In the genomic region with DNA sequence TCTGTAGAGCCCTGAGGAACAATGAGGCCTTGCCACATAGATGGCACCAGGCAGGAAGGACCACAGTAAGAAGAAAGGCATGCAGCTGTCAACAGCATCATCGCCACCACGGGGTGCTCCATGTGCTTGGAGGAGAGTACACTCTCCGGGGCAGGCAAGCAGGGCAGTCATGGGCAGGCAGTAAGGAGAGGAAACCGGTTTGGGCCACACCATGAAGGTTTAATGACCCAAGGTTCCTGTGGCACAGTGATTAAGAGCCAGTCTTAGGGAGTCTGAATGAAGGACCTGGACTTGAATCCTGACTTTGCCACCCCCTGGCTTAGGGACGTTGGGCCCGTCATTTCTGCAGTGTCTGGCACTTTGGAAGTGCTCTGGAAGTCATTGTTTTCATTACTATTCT, we compare ENCODE assay signal across 15 cellular contexts.
A peak's percentile ranks its signal among the peaks of the same experiment; 100 is the strongest.
DNase-seq lines count a peak whose midpoint lies in the region; ATAC-seq, FAIRE-seq and TF ChIP-seq lines count a peak whose summit lies in the region.
"Had no signal": no experiment of that assay in that cellular context is flagged by ENCODE, and none has a peak within 500 bp of the region (broad histone marks: within the 10 kb centered on the region; RNA-seq: fewer than 3 reads in every experiment).

No MANE protein-coding gene starts in this region.

- H3K27me3 ChIP-seq in Loucy (ENCODE audit: insufficient read depth, low read length, poor library complexity, severe bottlenecking) (no peaks in the 10 kb centered on the region), breast epithelium (peaks cover 0 to 5% of the 10 kb centered on the region in 2 donors)
- H3K27me3 ChIP-seq: MG63, uterus had no signal

- no peak for DNase-seq in T-helper 1 cell
- no peak for DNase-seq in breast epithelium (ENCODE audit: low spot score in 2 of 2)
- DNase-seq in GM12892 (ENCODE audit: insufficient read length) = no peak
- DNase-seq: activated CD8-positive, alpha-beta memory T cell treated with anti-CD3 and anti-CD28 coated beads, Interleukin-2, amount 50 U/mL, for 4 hours; foreskin melanocyte; left lung; MG63; uterus had no signal

- no peak overlapping the region for H2AFZ ChIP-seq in Loucy (ENCODE audit: low read length)

- peaks cover 4% of the 10 kb centered on the region; the same call in 1 of the 2 replicates for H3F3A ChIP-seq in Loucy (ENCODE audit: low read depth)

- H3K4me1 ChIP-seq in Loucy (ENCODE audit: insufficient read depth, low read length, poor library complexity, severe bottlenecking) (peaks cover 38% of the 10 kb centered on the region), breast epithelium (peaks cover 4 to 21% of the 10 kb centered on the region in 2 donors)
- H3K4me1 ChIP-seq: SJSA1, uterus had no signal

- no peaks in the 10 kb centered on the region for H3K9me3 ChIP-seq in Loucy (ENCODE audit: insufficient read depth, low read depth, low read length)
- no peaks in the 10 kb centered on the region for H3K9me3 ChIP-seq in breast epithelium
- H3K9me3 ChIP-seq: left lung, SJSA1, uterus had no signal

- peak overlapping the region; percentile 82 for H3K4me3 Mint-ChIP-seq in T-helper 1 cell treated with Interleukin-12 subunit alpha and Interleukin-12 subunit beta and Interleukin-4 antibody, amounts not matched to agents 30 μg/mL and 1 μg/mL, for 36 hours
- peak overlapping the region; percentile 68 to 73 (median 72) for H3K4me3 Mint-ChIP-seq in nephron

- TF ChIP-seq CTCF in Loucy (conservative IDR thresholded peaks at IDR 0.05; ENCODE audit: low read length) (no peak), breast epithelium (IDR thresholded peaks at IDR 0.05) (no peak), nephron (IDR thresholded peaks at IDR 0.05; ENCODE audit: unreplicated experiment in 3 of 3) (no peak)

- H3K4me2 ChIP-seq in Loucy (ENCODE audit: low read depth, low read length, poor library complexity, severe bottlenecking) = peak overlapping the region; percentile 93

- H3K9me3 Mint-ChIP-seq in T-helper 1 cell treated with Interleukin-12 subunit alpha and Interleukin-12 subunit beta and Interleukin-4 antibody, amounts not matched to agents 30 μg/mL and 1 μg/mL, for 36 hours = no peaks in the 10 kb centered on the region
- peaks cover 4% of the 10 kb centered on the region for H3K9me3 Mint-ChIP-seq in nephron
- H3K9me3 Mint-ChIP-seq: GM23338 had no signal

- peaks cover 31% of the 10 kb centered on the region for H3K4me1 Mint-ChIP-seq in T-helper 1 cell treated with Interleukin-12 subunit alpha and Interleukin-12 subunit beta and Interleukin-4 antibody, amounts not matched to agents 30 μg/mL and 1 μg/mL, for 36 hours (ENCODE audit: low read depth)
- peaks cover 12% of the 10 kb centered on the region for H3K4me1 Mint-ChIP-seq in nephron

- H3K36me3 Mint-ChIP-seq in T-helper 1 cell treated with Interleukin-12 subunit alpha and Interleukin-12 subunit beta and Interleukin-4 antibody, amounts not matched to agents 30 μg/mL and 1 μg/mL, for 36 hours (ENCODE audit: low read depth) = peaks cover 2% of the 10 kb centered on the region
- no peaks in the 10 kb centered on the region for H3K36me3 Mint-ChIP-seq in nephron (ENCODE audit: low read depth)

- no peak for FAIRE-seq in GM12892 (lab: Jason Lieb, UNC)

- no peak overlapping the region for H3K9ac ChIP-seq in Loucy (ENCODE audit: low read depth, low read length, poor library complexity, severe bottlenecking)

- no peak for TF ChIP-seq POLR2A in breast epithelium (IDR thresholded peaks at IDR 0.05)
- TF ChIP-seq POLR2A in GM12892 (IDR thresholded peaks at IDR 0.05; ENCODE audit: low read depth, low read length) = no peak

- H3K27me3 Mint-ChIP-seq in T-helper 1 cell treated with Interleukin-12 subunit alpha and Interleukin-12 subunit beta and Interleukin-4 antibody, amounts not matched to agents 30 μg/mL and 1 μg/mL, for 36 hours (ENCODE audit: low read depth) = peaks cover 15% of the 10 kb centered on the region
- H3K27me3 Mint-ChIP-seq in nephron (ENCODE audit: low read depth) = peaks cover 76% of the 10 kb centered on the region

- H3K79me2 ChIP-seq in Loucy (ENCODE audit: insufficient read depth, low read length) = no peaks in the 10 kb centered on the region; the same call in 1 of the 2 replicates

- H3K27ac ChIP-seq in breast epithelium = peak overlapping the region; percentile 10 to 35
- H3K27ac ChIP-seq: SJSA1, uterus had no signal

- H4K20me1 ChIP-seq in Loucy (ENCODE audit: insufficient read depth, low read length, poor library complexity, severe bottlenecking) = no peaks in the 10 kb centered on the region

- H3K4me3 ChIP-seq in Loucy (ENCODE audit: low read length, poor library complexity, severe bottlenecking) (peak overlapping the region; percentile 84), breast epithelium (no peak overlapping the region)
- H3K4me3 ChIP-seq: MG63, SJSA1, uterus had no signal

- peak overlapping the region; percentile 94 for H3K27ac Mint-ChIP-seq in T-helper 1 cell treated with Interleukin-12 subunit alpha and Interleukin-12 subunit beta and Interleukin-4 antibody, amounts not matched to agents 30 μg/mL and 1 μg/mL, for 36 hours
- H3K27ac Mint-ChIP-seq in nephron = peak overlapping the region in 2 of 3 experiments; percentile 1 to 58
- H3K27ac Mint-ChIP-seq: GM23338 had no signal

- H3K9me2 ChIP-seq in Loucy (replicated peaks; ENCODE audit: low read depth, low read length) = no peaks in the 10 kb centered on the region

- H3K36me3 ChIP-seq in Loucy (ENCODE audit: insufficient read depth, low read length) (no peaks in the 10 kb centered on the region), breast epithelium (no peaks in the 10 kb centered on the region)
- H3K36me3 ChIP-seq: left lung, MG63, SJSA1, uterus had no signal

- intact Hi-C loops in breast epithelium (cut with DNase I; ENCODE audit: low total_unique reads) = no loop called here

- ATAC-seq in HG02763 (IDR thresholded peaks at IDR 0.05; ENCODE audit: unreplicated experiment) (no peak), HG03439 (IDR thresholded peaks at IDR 0.05; ENCODE audit: unreplicated experiment) (no peak)
- ATAC-seq: left lung had no signal
